In genomic region chr1:213977909-213978308, GRCh38 we compare ENCODE assay signal across 31 cellular contexts. TPM values are rescaled to one million over a fixed set of nuclear protein-coding genes. Genes with fewer than 3 reads are reported as not detected.
"Had no signal": no experiment of that assay in that cellular context is flagged by ENCODE, and none has a peak within 500 bp of the region (broad histone marks: within the 10 kb centered on the region; RNA-seq: fewer than 3 reads in every experiment).

No MANE protein-coding gene starts in this region.

- H3K36me3 Mint-ChIP-seq: activated naive CD4-positive, alpha-beta T cell treated with anti-CD3 and anti-CD28 coated beads, Interleukin-2, amount 50 U/mL, for 24 hours; activated naive CD8-positive, alpha-beta T cell treated with anti-CD3 and anti-CD28 coated beads, Interleukin-2, amount 10 ng/mL, durations not matched to agents 7 days and 5 days had no signal

- H3K27ac Mint-ChIP-seq: activated CD4-positive, alpha-beta T cell treated with anti-CD3 and anti-CD28 coated beads, Interleukin-2, amount 10 ng/mL, durations not matched to agents 24 days and 14 days; activated CD8-positive, alpha-beta T cell treated with anti-CD3 and anti-CD28 coated beads for 36 hours; activated naive CD8-positive, alpha-beta T cell treated with anti-CD3 and anti-CD28 coated beads, Interleukin-2, amount 10 ng/mL, durations not matched to agents 7 days and 5 days; activated T-cell treated with anti-CD3 and anti-CD28 coated beads, Interleukin-2, amount 50 U/mL, for 72 hours; activated T-helper 2 cell treated with anti-CD3 and anti-CD28 coated beads, Interferon-gamma antibody, Interleukin-2, Interleukin-4, amounts not matched to agents 10 μg/mL and 5 μg/mL and 100 μg/mL, durations not matched to agents 14 hours and 24 hours and 36 hours had no signal

- H3K4me3 ChIP-seq: ascending aorta, breast epithelium had no signal

- H3K36me3 ChIP-seq: ascending aorta, breast epithelium, WERI-Rb-1 had no signal

- ATAC-seq: activated CD8-positive, alpha-beta T cell treated with anti-CD3 and anti-CD28 coated beads for 36 hours; activated T-cell treated with anti-CD3 and anti-CD28 coated beads, Interleukin-2, amount 50 U/mL, for 72 hours had no signal

- H3K4me3 Mint-ChIP-seq: activated CD4-positive, alpha-beta T cell treated with anti-CD3 and anti-CD28 coated beads, Interleukin-2, amount 10 ng/mL, durations not matched to agents 24 days and 14 days; activated CD8-positive, alpha-beta T cell treated with anti-CD3 and anti-CD28 coated beads for 36 hours; activated naive CD4-positive, alpha-beta T cell treated with anti-CD3 and anti-CD28 coated beads, Interleukin-2, amount 50 U/mL, for 24 hours; activated naive CD8-positive, alpha-beta T cell treated with anti-CD3 and anti-CD28 coated beads, Interleukin-2, amount 10 ng/mL, durations not matched to agents 7 days and 5 days; activated T-cell treated with anti-CD3 and anti-CD28 coated beads, Interleukin-2, amount 50 U/mL, for 72 hours had no signal

- H3K9me3 ChIP-seq: ascending aorta, breast epithelium had no signal

- H3K4me1 Mint-ChIP-seq: activated CD4-positive, alpha-beta T cell treated with anti-CD3 and anti-CD28 coated beads, Interleukin-2, amount 10 ng/mL, durations not matched to agents 24 days and 14 days had no signal

- H3K9me3 Mint-ChIP-seq: activated CD4-positive, alpha-beta T cell treated with anti-CD3 and anti-CD28 coated beads, Interleukin-2, amount 10 ng/mL, durations not matched to agents 24 days and 14 days; activated naive CD8-positive, alpha-beta T cell treated with anti-CD3 and anti-CD28 coated beads, Interleukin-2, amount 10 ng/mL, durations not matched to agents 7 days and 5 days; activated T-cell treated with anti-CD3 and anti-CD28 coated beads, Interleukin-2, amount 50 U/mL, for 72 hours; activated T-helper 2 cell treated with anti-CD3 and anti-CD28 coated beads, Interferon-gamma antibody, Interleukin-2, Interleukin-4, amounts not matched to agents 10 μg/mL and 5 μg/mL and 100 μg/mL, durations not matched to agents 14 hours and 24 hours and 36 hours had no signal

- DNase-seq: activated CD4-positive, alpha-beta T cell treated with anti-CD3 and anti-CD28 coated beads, Interleukin-2, amount 10 ng/mL, durations not matched to agents 24 days and 14 days; activated CD4-positive, alpha-beta T cell treated with anti-CD3 and anti-CD28 coated beads, Interleukin-2, amount 50 U/mL, for 4 hours; activated CD8-positive, alpha-beta T cell treated with anti-CD3 and anti-CD28 coated beads for 36 hours; activated gamma-delta T cell; activated naive CD4-positive, alpha-beta T cell treated with Interleukin-2 at 50 U/mL for 16 hours; activated naive CD8-positive, alpha-beta T cell treated with anti-CD3 and anti-CD28 coated beads, Interleukin-2, amount 10 ng/mL, durations not matched to agents 7 days and 5 days; activated T-cell treated with anti-CD3 and anti-CD28 coated beads, Interleukin-2, amount 50 U/mL, for 1 hour; activated T-cell treated with anti-CD3 and anti-CD28 coated beads, Interleukin-2, amount 50 U/mL, for 72 hours; amygdala; Karpas-422; KBM-7; NCI-H1105 treated with DMSO at 0.1 percent for 48 hours; NCI-H1436; NCI-H1694; NCI-H1930; NCI-H2081 treated with DMSO at 0.1 percent for 48 hours; NCI-H226; NCI-H446 treated with DMSO at 0.1 percent for 48 hours; NK-92 treated with Interleukin-12 subunit alpha and Interleukin-12 subunit beta, amount 100 ng/mL, for 24 hours; Right ventricle myocardium superior; SW 1271; T-helper 1 cell; T-helper 2 cell; T-helper 9 cell; WERI-Rb-1 had no signal

- H3K27ac ChIP-seq: ascending aorta, breast epithelium, WERI-Rb-1 had no signal

RNA-seq across cellular contexts. Expression of gene PROX1, which starts 9.9 kb away (rescaled TPM):
- total RNA-seq: activated CD4-positive, alpha-beta T cell treated with anti-CD3 and anti-CD28 coated beads, Interleukin-2, amount 10 ng/mL, durations not matched to agents 24 days and 14 days; activated CD8-positive, alpha-beta memory T cell treated with anti-CD3 and anti-CD28 coated beads for 36 hours; activated naive CD8-positive, alpha-beta T cell treated with anti-CD3 and anti-CD28 coated beads, Interleukin-2, amount 10 ng/mL, durations not matched to agents 7 days and 5 days; activated T-helper 2 cell treated with anti-CD3 and anti-CD28 coated beads, Interferon-gamma antibody, Interleukin-2, Interleukin-4, amounts not matched to agents 10 μg/mL and 5 μg/mL and 100 μg/mL, durations not matched to agents 14 hours and 24 hours and 36 hours; OCI-LY7 had no signal
